ENCODE assay signal across 8 cellular contexts in genomic region chr14:64196668-64197411, GRCh38.
DNase-seq lines count a peak whose midpoint lies in the region; ATAC-seq, FAIRE-seq and TF ChIP-seq lines count a peak whose summit lies in the region.

No MANE protein-coding gene starts in this region.

- peak overlapping the region; percentile 34 to 89 (median 82) for H3K27ac ChIP-seq in heart left ventricle
- H3K27ac ChIP-seq in ovary = peak overlapping the region; percentile 63 to 78

- whole genome bisulfite sequencing in heart left ventricle, 4 donors = 18 to 34% (median 30%) methylated on average over 20 to 22 of the region's 22 CpGs
- WGBS in ovary, 3 donors = 3 to 7% (median 6%) methylated on average over 22 of the region's 22 CpGs

- peak; percentile 6 for DNase-seq in NCI-H748 (lab: John Stamatoyannopoulos, UW; ENCODE audit: unreplicated experiment)
- DNase-seq in NCI-H748 treated with DMSO at 0.1 percent for 48 hours (lab: John Stamatoyannopoulos, UW) = no peak
- DNase-seq in HTR-8/SVneo (ENCODE audit: insufficient read length, low spot score) = peak; percentile 51
- DNase-seq in activated CD4-positive, alpha-beta memory T cell treated with anti-CD3 and anti-CD28 coated beads, Interleukin-2, amount 10 ng/mL, durations not matched to agents 7 days and 5 days = no peak
- peak; percentile 56 to 80 (median 72) for DNase-seq in heart left ventricle
- peak; percentile 52 to 75 (median 66) for DNase-seq in ovary
- DNase-seq in D341Med (ENCODE audit: low spot score) = no peak

- peaks cover 0 to 6% (median 0%) of the 10 kb centered on the region in 9 donors for H3K36me3 ChIP-seq in heart left ventricle
- no peaks in the 10 kb centered on the region for H3K36me3 ChIP-seq in ovary

- H3K27me3 Mint-ChIP-seq in activated CD4-positive, alpha-beta memory T cell treated with anti-CD3 and anti-CD28 coated beads, Interleukin-2, amount 10 ng/mL, durations not matched to agents 7 days and 5 days = no peaks in the 10 kb centered on the region

- CTCF ChIA-PET in activated CD4-positive, alpha-beta memory T cell treated with anti-CD3 and anti-CD28 coated beads, Interleukin-2, amount 10 ng/mL, durations not matched to agents 7 days and 5 days (lab: Charles Lee) = no interaction called here

- H3K4me3 Mint-ChIP-seq in activated CD4-positive, alpha-beta memory T cell treated with anti-CD3 and anti-CD28 coated beads, Interleukin-2, amount 10 ng/mL, durations not matched to agents 7 days and 5 days = no peak overlapping the region

- POLR2A ChIA-PET in activated CD4-positive, alpha-beta memory T cell treated with anti-CD3 and anti-CD28 coated beads, Interleukin-2, amount 10 ng/mL, durations not matched to agents 7 days and 5 days (lab: Charles Lee) = no interaction called here

- no peaks in the 10 kb centered on the region for H3K9me3 ChIP-seq in heart left ventricle
- H3K9me3 ChIP-seq in ovary = no peaks in the 10 kb centered on the region

- H3K4me3 ChIP-seq in heart left ventricle = peak overlapping the region; percentile 4 to 65 (median 48)
- peak overlapping the region; percentile 33 for H3K4me3 ChIP-seq in ovary

- no peaks in the 10 kb centered on the region for H3K9me3 Mint-ChIP-seq in activated CD4-positive, alpha-beta memory T cell treated with anti-CD3 and anti-CD28 coated beads, Interleukin-2, amount 10 ng/mL, durations not matched to agents 7 days and 5 days

- H3K4me1 Mint-ChIP-seq in activated CD4-positive, alpha-beta memory T cell treated with anti-CD3 and anti-CD28 coated beads, Interleukin-2, amount 10 ng/mL, durations not matched to agents 7 days and 5 days = peaks cover 29% of the 10 kb centered on the region

- H3K4me1 ChIP-seq in heart left ventricle (peaks cover 0 to 69% (median 36%) of the 10 kb centered on the region in 12 donors), ovary (ENCODE audit: insufficient read depth) (peaks cover 29% of the 10 kb centered on the region)

- intact Hi-C loops in heart left ventricle (cut with DNase I) = loop anchor here in 2 of 10 donors (2.0 to 10.0 kb wide), 2 partner anchors 22 to 98 kb away; partner anchors contain the start of gene ESR2 (in 1 of the 2)
- intact Hi-C loops in ovary (cut with DNase I) = no loop called here

- no peak for TF ChIP-seq EP300 in ovary (IDR thresholded peaks at IDR 0.05)

- ATAC-seq in heart left ventricle (peak; percentile 84 to 89 (median 86)), GM19351 (IDR thresholded peaks at IDR 0.05; ENCODE audit: unreplicated experiment) (no peak)

- H3K27ac Mint-ChIP-seq in activated CD4-positive, alpha-beta memory T cell treated with anti-CD3 and anti-CD28 coated beads, Interleukin-2, amount 10 ng/mL, durations not matched to agents 7 days and 5 days = peak overlapping the region; percentile 56

- TF ChIP-seq POLR2A in heart left ventricle (IDR thresholded peaks at IDR 0.05) (no peak), ovary (IDR thresholded peaks at IDR 0.05) (no peak)

- H3K36me3 Mint-ChIP-seq in activated CD4-positive, alpha-beta memory T cell treated with anti-CD3 and anti-CD28 coated beads, Interleukin-2, amount 10 ng/mL, durations not matched to agents 7 days and 5 days (ENCODE audit: low read depth) = peaks cover 22% of the 10 kb centered on the region

- FAIRE-seq in HTR-8/SVneo (lab: Jason Lieb, UNC) = peak; percentile 94

- H3K27me3 ChIP-seq in heart left ventricle = no peaks in the 10 kb centered on the region
- no peaks in the 10 kb centered on the region for H3K27me3 ChIP-seq in ovary

- TF ChIP-seq CTCF in heart left ventricle (IDR thresholded peaks at IDR 0.05) (no peak), ovary (IDR thresholded peaks at IDR 0.05) (no peak)

Comparison
In these comparisons a context has a peak if more than half of its experiments do, and no peak if none do; other contexts are left out.
1. DNase-seq: peak in NCI-H748 (single experiment), HTR-8/SVneo (single experiment), heart left ventricle (5 of 5) and ovary (5 of 5); none in NCI-H748 treated with DMSO at 0.1 percent for 48 hours (single experiment), activated CD4-positive, alpha-beta memory T cell treated with anti-CD3 and anti-CD28 coated beads, Interleukin-2, amount 10 ng/mL, durations not matched to agents 7 days and 5 days (single experiment) and D341Med (single experiment).